ENCODE assay signal across 41 cellular contexts in the genomic region with DNA sequence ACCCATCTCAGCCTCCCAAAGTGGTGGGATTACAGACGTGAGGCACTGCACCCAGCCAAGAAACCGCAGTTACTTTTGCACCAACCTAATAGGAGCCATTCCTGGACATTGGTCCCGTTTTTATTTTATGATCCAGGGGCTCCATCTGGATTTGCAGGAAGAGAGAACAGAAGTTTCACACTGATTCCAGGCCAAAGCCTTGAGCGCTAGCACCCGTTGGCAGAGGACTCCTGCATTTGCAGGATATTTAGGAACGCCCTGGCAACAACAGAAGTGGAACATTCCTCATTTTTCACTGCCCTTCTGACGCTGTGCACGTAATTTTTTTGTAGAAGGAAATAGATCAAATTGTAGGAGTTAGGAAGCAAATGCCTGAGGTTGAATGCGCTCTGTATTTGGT. TPM values are rescaled to one million over a fixed set of nuclear protein-coding genes. Genes with fewer than 3 reads are reported as not detected.
"Had no signal": no experiment of that assay in that cellular context is flagged by ENCODE, and none has a peak within 500 bp of the region (broad histone marks: within the 10 kb centered on the region; RNA-seq: fewer than 3 reads in every experiment).

No MANE protein-coding gene starts in this region.

- H3K4me1 Mint-ChIP-seq: activated B cell treated with CpG ODN at 0.5 μM for 24 hours; activated T-helper 17 cell treated with anti-CD3 and anti-CD28 coated beads, Interleukin-2, amount 50 U/mL, for 72 hours; central memory CD8-positive, alpha-beta T cell had no signal

- H3K4me3 ChIP-seq: esophagus squamous epithelium, gastroesophageal sphincter had no signal

- FAIRE-seq: astrocyte, bronchial epithelial cell, colon, endometrium, endothelial cell of umbilical vein, TTC549 had no signal

- H3K27ac Mint-ChIP-seq: activated B cell treated with CpG ODN at 0.5 μM for 24 hours; activated CD8-positive, alpha-beta T cell treated with anti-CD3 and anti-CD28 coated beads for 36 hours; activated naive CD8-positive, alpha-beta T cell; activated T-helper 17 cell treated with anti-CD3 and anti-CD28 coated beads, Interleukin-2, amount 50 U/mL, for 72 hours had no signal

- DNase-seq: activated B cell treated with CpG ODN at 0.5 μM for 24 hours; activated CD4-positive, alpha-beta T cell treated with anti-CD3 and anti-CD28 coated beads for 48 hours; activated CD4-positive, alpha-beta T cell treated with anti-CD3 and anti-CD28 coated beads, Interleukin-2, amount 50 U/mL, for 1 hour; activated CD4-positive, alpha-beta T cell treated with anti-CD3 and anti-CD28 coated beads, Interleukin-2, amount 50 U/mL, for 48 hours; activated CD8-positive, alpha-beta memory T cell treated with anti-CD3 and anti-CD28 coated beads for 24 hours; activated CD8-positive, alpha-beta T cell treated with anti-CD3 and anti-CD28 coated beads for 36 hours; activated effector memory CD4-positive, alpha-beta T cell treated with Interleukin-2 at 50 U/mL for 16 hours; activated gamma-delta T cell treated with Interleukin-2 at 50 U/mL for 16 hours; activated naive CD4-positive, alpha-beta T cell treated with anti-CD3 and anti-CD28 coated beads, Interleukin-2, amount 50 U/mL, for 16 hours; activated naive CD4-positive, alpha-beta T cell treated with Interleukin-2 at 50 U/mL for 16 hours; activated T-cell treated with anti-CD3 and anti-CD28 coated beads, Interleukin-2, amount 50 U/mL, for 4 hours; amniotic stem cell; anterior cingulate cortex; brain microvascular endothelial cell; cortex of kidney; dermis blood vessel endothelial cell; effector CD8-positive, alpha-beta T cell; esophagus squamous epithelium; foreskin melanocyte; T-helper 2 cell had no signal

- H3K27ac ChIP-seq: brain microvascular endothelial cell, epithelial cell of prostate, esophagus squamous epithelium, gastroesophageal sphincter, VCaP had no signal

- H3K9me3 Mint-ChIP-seq: activated B cell treated with CpG ODN at 0.5 μM for 24 hours; activated CD8-positive, alpha-beta T cell treated with anti-CD3 and anti-CD28 coated beads for 36 hours; activated T-cell treated with anti-CD3 and anti-CD28 coated beads, Interleukin-2, amount 50 U/mL, for 4 hours; activated T-helper 17 cell treated with anti-CD3 and anti-CD28 coated beads, Interleukin-2, amount 50 U/mL, for 72 hours; central memory CD8-positive, alpha-beta T cell had no signal

- H3K36me3 ChIP-seq: brain microvascular endothelial cell, esophagus squamous epithelium, gastroesophageal sphincter had no signal

- H3K4me1 ChIP-seq: esophagus squamous epithelium, gastroesophageal sphincter had no signal

- H3K27me3 Mint-ChIP-seq: activated T-helper 17 cell treated with anti-CD3 and anti-CD28 coated beads, Interleukin-2, amount 50 U/mL, for 72 hours had no signal

- H3K27me3 ChIP-seq: brain microvascular endothelial cell had no signal

- H3K4me3 Mint-ChIP-seq: activated B cell treated with CpG ODN at 0.5 μM for 24 hours; activated CD8-positive, alpha-beta T cell treated with anti-CD3 and anti-CD28 coated beads for 36 hours; activated naive CD8-positive, alpha-beta T cell; activated T-cell treated with anti-CD3 and anti-CD28 coated beads, Interleukin-2, amount 50 U/mL, for 4 hours; activated T-helper 17 cell treated with anti-CD3 and anti-CD28 coated beads, Interleukin-2, amount 50 U/mL, for 72 hours; central memory CD8-positive, alpha-beta T cell had no signal

- ATAC-seq: activated CD4-positive, CD25-positive, alpha-beta regulatory T cell treated with anti-CD3 and anti-CD28 coated beads, Interleukin-2, amount 50 U/mL, for 24 hours; activated CD8-positive, alpha-beta T cell treated with anti-CD3 and anti-CD28 coated beads for 36 hours; activated T-cell treated with anti-CD3 and anti-CD28 coated beads, Interleukin-2, amount 50 U/mL, for 4 hours; activated T-helper 17 cell treated with anti-CD3 and anti-CD28 coated beads, Interleukin-2, amount 50 U/mL, for 72 hours; gastroesophageal sphincter had no signal

- H3K36me3 Mint-ChIP-seq: activated naive CD8-positive, alpha-beta T cell had no signal

RNA-seq across cellular contexts. Expression of a gene that starts 11.7 kb away (rescaled TPM):
- total RNA-seq: activated B cell treated with CpG ODN at 0.5 μM for 24 hours; activated CD8-positive, alpha-beta T cell treated with anti-CD3 and anti-CD28 coated beads for 36 hours; activated T-helper 17 cell treated with anti-CD3 and anti-CD28 coated beads, Interleukin-2, amount 50 U/mL, for 72 hours; astrocyte; bronchial epithelial cell; cardiac septum; chondrocyte; dermis blood vessel endothelial cell; endothelial cell of umbilical vein; esophagus squamous epithelium; fibroblast of lung; fibroblast of villous mesenchyme; gastroesophageal sphincter; glomerular endothelial cell; T-helper 1 cell treated with Interleukin-12 subunit alpha and Interleukin-12 subunit beta and Interleukin-4 antibody, amounts not matched to agents 30 ng/mL and 1 ng/mL, for 36 hours had no signal
- polyA plus RNA-seq: endothelial cell of umbilical vein, fibroblast of lung had no signal

RNA-seq across cellular contexts. Expression of a gene that starts 38.8 kb away (rescaled TPM):
- total RNA-seq: activated B cell treated with CpG ODN at 0.5 μM for 24 hours; activated CD8-positive, alpha-beta T cell treated with anti-CD3 and anti-CD28 coated beads for 36 hours; activated T-cell treated with anti-CD3 and anti-CD28 coated beads, Interleukin-2, amount 50 U/mL, for 4 hours; activated T-helper 17 cell treated with anti-CD3 and anti-CD28 coated beads, Interleukin-2, amount 50 U/mL, for 72 hours; astrocyte; bronchial epithelial cell; cardiac septum; chondrocyte; dermis blood vessel endothelial cell; endothelial cell of umbilical vein; esophagus squamous epithelium; fibroblast of lung; fibroblast of villous mesenchyme; gastroesophageal sphincter; glomerular endothelial cell; T-helper 1 cell treated with Interleukin-12 subunit alpha and Interleukin-12 subunit beta and Interleukin-4 antibody, amounts not matched to agents 30 ng/mL and 1 ng/mL, for 36 hours had no signal
- polyA plus RNA-seq: adipose tissue, endothelial cell of umbilical vein, esophagus, fibroblast of lung had no signal
